Comparison of ENCODE assay signal across 8 cellular contexts in the genomic region with DNA sequence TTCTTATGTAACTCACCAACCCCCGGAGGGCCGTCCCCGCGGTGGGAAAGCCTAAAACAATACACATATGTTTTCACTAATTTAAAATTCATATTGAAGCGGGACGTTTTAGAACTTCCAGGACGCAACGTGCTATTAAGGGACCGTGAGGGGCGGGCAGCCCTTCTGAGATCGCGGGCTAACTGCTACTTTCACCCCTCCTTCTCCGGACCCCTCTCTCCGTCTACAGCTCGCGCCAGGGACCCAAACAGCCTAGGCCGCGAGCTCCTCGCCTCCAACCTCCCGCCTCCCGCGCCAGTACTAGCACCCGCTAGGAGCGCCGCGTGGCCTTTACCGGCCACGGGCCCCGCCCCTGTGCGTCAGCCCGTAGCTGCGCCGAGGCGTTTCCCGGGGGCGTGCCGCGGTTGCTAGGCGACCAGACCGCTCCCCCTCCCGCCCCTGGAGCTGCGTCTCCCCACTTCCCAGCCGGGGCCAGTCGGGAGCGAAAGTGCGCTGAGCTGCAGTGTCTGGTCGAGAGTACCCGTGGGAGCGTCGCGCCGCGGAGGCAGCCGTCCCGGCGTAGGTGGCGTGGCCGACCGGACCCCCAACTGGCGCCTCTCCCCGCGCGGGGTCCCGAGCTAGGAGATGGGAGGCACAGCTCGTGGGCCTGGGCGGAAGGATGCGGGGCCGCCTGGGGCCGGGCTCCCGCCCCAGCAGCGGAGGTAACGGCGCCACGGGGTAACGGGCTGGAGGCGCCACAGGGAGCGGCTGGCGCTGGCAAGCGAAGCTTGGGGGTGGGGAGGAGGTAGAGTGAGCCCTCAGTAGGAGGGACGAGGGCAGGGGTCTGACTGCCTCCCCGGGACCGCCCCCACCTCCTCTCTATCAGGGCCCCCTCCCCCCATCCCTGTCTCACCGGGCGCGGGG. TPM values are rescaled to one million over a fixed set of nuclear protein-coding genes. Genes with fewer than 3 reads are reported as not detected.
DNase-seq lines count a peak whose midpoint lies in the region; ATAC-seq, FAIRE-seq and TF ChIP-seq lines count a peak whose summit lies in the region.

Gene DYRK3 (plus strand): TSS at position 457 of the 903 bp plus-strand sequence. CDS start 168 bp downstream, at position 625.

- H2BK15ac ChIP-seq in H9 (ENCODE audit: low read depth, low read length) = no peak within 1 kb of the TSS

- H3K9ac ChIP-seq in H9 (ENCODE audit: extremely low read depth, insufficient read length, low read length) (no peak within 1 kb of the TSS), neural cell (ENCODE audit: low read length) (peak within 1 kb of the TSS; percentile 63)

- H3K79me2 ChIP-seq in H9 (ENCODE audit: insufficient read depth, low read length) = no peaks in the 10 kb centered on the region
- peaks cover 4% of the 10 kb centered on the region for H3K79me2 ChIP-seq in neural cell (replicated peaks; ENCODE audit: insufficient read depth, low read length)

- H2AFZ ChIP-seq in H9 (ENCODE audit: low read length) = peak within 1 kb of the TSS; percentile 66
- peak within 1 kb of the TSS; percentile 41 for H2AFZ ChIP-seq in neural cell (ENCODE audit: low read depth, low read length)

- H3K18ac ChIP-seq in H9 (ENCODE audit: insufficient read length, low read depth, low read length) = no peak within 1 kb of the TSS

- H2BK5ac ChIP-seq in H9 (ENCODE audit: insufficient read length, low read length) = no peak within 1 kb of the TSS

- peak; percentile 75 for FAIRE-seq in G401.6 (lab: Jason Lieb, UNC)

- H3K4me1 Mint-ChIP-seq in H9 = peaks cover 27 to 30% of the 10 kb centered on the region in 2 experiments
- H3K4me1 Mint-ChIP-seq in stimulated activated naive CD8-positive, alpha-beta T cell treated with anti-CD3 and anti-CD28 coated beads, Interleukin-15, amount 100 ng/mL, for 72 hours = peaks cover 34% of the 10 kb centered on the region

- TF ChIP-seq EP300 in neural cell (conservative IDR thresholded peaks at IDR 0.05; ENCODE audit: poor library complexity, severe bottlenecking) = no peak

- H3K27ac ChIP-seq in H9 (ENCODE audit: insufficient read length, low read depth, low read length) (no peak within 1 kb of the TSS), neural cell (ENCODE audit: low read length) (no peak within 1 kb of the TSS)

- no peak within 1 kb of the TSS for H3K56ac ChIP-seq in H9 (ENCODE audit: insufficient read length, low read depth, low read length)

- no peak within 1 kb of the TSS for H2BK120ac ChIP-seq in H9 (ENCODE audit: low read depth, low read length, poor library complexity, severe bottlenecking)

- H3K4me2 ChIP-seq in H9 (ENCODE audit: insufficient read depth, insufficient read length, low read length) = peak within 1 kb of the TSS; percentile 81
- peak within 1 kb of the TSS; percentile 70 for H3K4me2 ChIP-seq in neural cell (ENCODE audit: low read length)

- H3F3A ChIP-seq in neural cell (ENCODE audit: insufficient read depth, low read length, poor library complexity, severe bottlenecking) = no peaks in the 10 kb centered on the region

- DNase-seq in H9 (peak; percentile 95), MG63 (peak; percentile 97), SHP77 (lab: John Stamatoyannopoulos, UW) (peak; percentile 83 to 95), activated gamma-delta T cell (lab: John Stamatoyannopoulos, UW) (peak; percentile 84), fibroblast of villous mesenchyme (ENCODE audit: low read depth) (peak; percentile 94)
- DNase-seq in stimulated activated naive CD8-positive, alpha-beta T cell treated with anti-CD3 and anti-CD28 coated beads, Interleukin-15, amount 100 ng/mL, for 72 hours = peak; percentile 89 to 94

- no peak within 1 kb of the TSS for H4K5ac ChIP-seq in H9 (ENCODE audit: insufficient read length, low read depth, low read length)

- peak within 1 kb of the TSS; percentile 74 to 89 for H3K4me3 Mint-ChIP-seq in H9
- peak within 1 kb of the TSS; percentile 85 to 90 for H3K4me3 Mint-ChIP-seq in stimulated activated naive CD8-positive, alpha-beta T cell treated with anti-CD3 and anti-CD28 coated beads, Interleukin-15, amount 100 ng/mL, for 72 hours

- peaks cover 14% of the 10 kb centered on the region for H3K23me2 ChIP-seq in H9 (ENCODE audit: insufficient read length, low read depth, low read length, poor library complexity, severe bottlenecking)

- no peaks in the 10 kb centered on the region for H3K36me3 Mint-ChIP-seq in H9 (ENCODE audit: insufficient read depth in 1 of 3, low read depth in 3 of 3)

- no peak within 1 kb of the TSS for H2AK5ac ChIP-seq in H9 (ENCODE audit: insufficient read length, low read length)

- H3K27me3 Mint-ChIP-seq in H9 (ENCODE audit: low read depth) = peaks cover 27% of the 10 kb centered on the region
- peaks cover 38% of the 10 kb centered on the region for H3K27me3 Mint-ChIP-seq in stimulated activated naive CD8-positive, alpha-beta T cell treated with anti-CD3 and anti-CD28 coated beads, Interleukin-15, amount 100 ng/mL, for 72 hours

- no peak within 1 kb of the TSS for H3T11ph ChIP-seq in H9 (ENCODE audit: low read length)

- no peaks in the 10 kb centered on the region for H3K9me3 Mint-ChIP-seq in H9
- H3K9me3 Mint-ChIP-seq in stimulated activated naive CD8-positive, alpha-beta T cell treated with anti-CD3 and anti-CD28 coated beads, Interleukin-15, amount 100 ng/mL, for 72 hours = no peaks in the 10 kb centered on the region

- H3K9me3 ChIP-seq in H9 (ENCODE audit: control insufficient read depth, low read depth, low read length) = no peaks in the 10 kb centered on the region
- no peaks in the 10 kb centered on the region for H3K9me3 ChIP-seq in MG63
- H3K9me3 ChIP-seq in neural cell (ENCODE audit: low read length) = no peaks in the 10 kb centered on the region

- no peaks in the 10 kb centered on the region for H3K27me3 ChIP-seq in H9 (ENCODE audit: insufficient read depth, low read length)
- no peaks in the 10 kb centered on the region for H3K27me3 ChIP-seq in MG63
- no peaks in the 10 kb centered on the region for H3K27me3 ChIP-seq in neural cell (ENCODE audit: insufficient read depth, low read depth, low read length)

- peak; percentile 96 for ATAC-seq in stimulated activated naive CD8-positive, alpha-beta T cell treated with anti-CD3 and anti-CD28 coated beads, Interleukin-15, amount 100 ng/mL, for 72 hours

- H3K4me1 ChIP-seq in H9 (ENCODE audit: insufficient read depth, low read length) = peaks cover 3% of the 10 kb centered on the region; the same call in 1 of the 2 replicates

- H3K4ac ChIP-seq in H9 (ENCODE audit: low read depth, low read length) = no peak within 1 kb of the TSS

- H3K9me2 ChIP-seq in neural cell (ENCODE audit: insufficient read depth, low read length) = no peaks in the 10 kb centered on the region

- H4K8ac ChIP-seq in H9 (replicated peaks; ENCODE audit: insufficient read length, low read depth, low read length) = no peak within 1 kb of the TSS

- no peaks in the 10 kb centered on the region for H3K79me1 ChIP-seq in H9 (ENCODE audit: insufficient read depth, low read depth, low read length, poor library complexity, severe bottlenecking)

- no peak within 1 kb of the TSS for H3K23ac ChIP-seq in H9 (ENCODE audit: insufficient read length, low read depth, low read length)

- H2BK12ac ChIP-seq in H9 (ENCODE audit: insufficient read length, low read depth, low read length) = no peak within 1 kb of the TSS

- no peak within 1 kb of the TSS for H4K91ac ChIP-seq in H9 (ENCODE audit: insufficient read length, low read depth, low read length)

- TF ChIP-seq CTCF in H9 (conservative IDR thresholded peaks at IDR 0.05) (no peak), fibroblast of villous mesenchyme (IDR thresholded peaks at IDR 0.05; ENCODE audit: insufficient read depth, low read depth, low read length) (no peak), neural cell (IDR thresholded peaks at IDR 0.05; ENCODE audit: poor library complexity, severe bottlenecking) (no peak)

- 0 out of 2 replicates have a peak within 1 kb of the TSS, but pooled peaks have one; percentile 30 for H3K14ac ChIP-seq in H9 (ENCODE audit: insufficient read depth, low read length)

- WGBS in H9 (ENCODE audit: extremely low coverage, insufficient read length, low lambda C conversion rate) = no CpG with 5 or more reads among the region's 85 CpGs

- H3K36me3 ChIP-seq in MG63 (peaks cover 7% of the 10 kb centered on the region), neural cell (ENCODE audit: insufficient read depth, low read length) (no peaks in the 10 kb centered on the region)

- H3K4me3 ChIP-seq in MG63 = peak within 1 kb of the TSS; percentile 87
- peak within 1 kb of the TSS; percentile 84 for H3K4me3 ChIP-seq in fibroblast of villous mesenchyme (ENCODE audit: low read depth, low read length)
- peak within 1 kb of the TSS; percentile 96 for H3K4me3 ChIP-seq in neural cell (ENCODE audit: low read length)

- TF ChIP-seq RAD21 in neural cell (conservative IDR thresholded peaks at IDR 0.05) = no peak

- peak within 1 kb of the TSS in 1 of 3 experiments; percentile 53; a peak in 2 of 7 replicates for H3K27ac Mint-ChIP-seq in H9
- peak within 1 kb of the TSS; percentile 86 to 89 for H3K27ac Mint-ChIP-seq in stimulated activated naive CD8-positive, alpha-beta T cell treated with anti-CD3 and anti-CD28 coated beads, Interleukin-15, amount 100 ng/mL, for 72 hours

- no peak within 1 kb of the TSS for H2BK20ac ChIP-seq in H9 (ENCODE audit: low read depth, low read length, poor library complexity, severe bottlenecking)

- H4K20me1 ChIP-seq in H9 (ENCODE audit: control insufficient read depth, insufficient read depth, insufficient read length) (no peaks in the 10 kb centered on the region), neural cell (ENCODE audit: insufficient read depth) (no peaks in the 10 kb centered on the region)

TF ChIP-seq in neural cell, 6 proteins besides CTCF, POLR2A, EP300 and RAD21 (continues in another document):
- peak; percentile 72 for TF ChIP-seq POLR2AphosphoS5 (IDR thresholded peaks at IDR 0.05)
- peak; percentile 79 for TF ChIP-seq MXI1 (conservative IDR thresholded peaks at IDR 0.05; ENCODE audit: poor library complexity, severe bottlenecking)

RNA-seq across cellular contexts. Expression of gene DYRK3, which starts in this region (rescaled TPM):
- total RNA-seq in H9 (2021) (4.0 and 4.7 TPM in 2 replicates), fibroblast of villous mesenchyme (37.4 and 46.2 TPM in 2 replicates)
- total RNA-seq in MG63 (2014; rRNA removed; shearing (Covaris generic); ENCODE audit: low replicate concordance) = 19.3 and 20.2 TPM in 2 replicates
- 7.5 and 8.3 TPM in 2 replicates for polyA plus RNA-seq in neural cell
- 15.8 and 24.0 TPM in 2 replicates for polyA minus RNA-seq in neural cell
